Comparison of ENCODE assay signal across 1 cellular context in the genomic region with DNA sequence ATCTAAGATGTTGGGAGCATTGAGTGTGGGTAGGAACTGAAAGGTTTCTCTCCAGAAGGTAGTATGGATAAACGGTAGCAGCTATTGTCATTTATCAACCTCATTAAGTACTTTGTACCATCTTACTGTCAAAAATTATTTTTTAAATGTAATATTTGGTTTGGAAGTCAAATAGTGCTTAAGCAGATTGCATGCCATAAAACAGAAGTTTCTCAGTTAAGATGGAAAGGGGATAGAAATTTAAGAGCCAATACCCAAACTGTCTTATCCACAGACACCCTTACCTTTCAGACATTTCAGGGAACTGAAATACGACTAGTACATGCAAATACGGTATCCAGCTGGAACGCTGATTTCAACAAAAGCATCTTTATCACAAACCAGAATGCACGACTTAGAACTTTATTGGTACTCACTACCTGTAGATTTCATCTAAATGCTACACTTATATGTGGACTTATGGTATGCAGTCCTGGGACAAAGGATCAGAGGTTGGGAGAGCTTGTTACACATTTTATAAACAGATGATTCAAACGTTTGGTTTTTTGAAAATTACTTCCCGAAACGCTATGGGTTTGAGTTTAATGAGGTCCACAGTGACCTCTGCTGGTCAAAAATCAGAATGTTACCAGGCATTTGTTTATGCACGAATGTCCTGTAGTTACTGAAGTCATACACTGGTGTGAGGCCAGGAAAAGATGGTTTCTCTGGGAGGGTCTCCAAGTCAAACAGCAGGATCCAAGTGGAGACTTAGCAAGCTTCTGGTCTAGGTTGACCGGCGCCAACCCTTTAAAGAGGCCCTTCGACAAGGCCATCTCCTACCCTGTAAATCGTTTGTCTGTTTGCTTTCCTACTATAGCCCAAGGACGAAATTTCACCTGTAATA.
TF ChIP-seq lines count a peak whose summit lies in the region.

No MANE protein-coding gene starts in this region.

TF ChIP-seq in HEK293, 187 proteins besides CTCF, POLR2A, EP300 and RAD21 (continued from another document):
- TF ChIP-seq ZNF175 (tag by site-specific recombination; IDR thresholded peaks at IDR 0.05) (no peak), ZXDB (tag by site-specific recombination; IDR thresholded peaks at IDR 0.05) (no peak), ZNF214 (tag by site-specific recombination; IDR thresholded peaks at IDR 0.05; ENCODE audit: borderline replicate concordance) (no peak), ZNF391 (tag by site-specific recombination; IDR thresholded peaks at IDR 0.05; ENCODE audit: borderline replicate concordance, low read depth) (no peak), ZNF521 (tag by site-specific recombination; IDR thresholded peaks at IDR 0.05) (no peak), ZSCAN23 (tag by site-specific recombination; IDR thresholded peaks at IDR 0.05) (no peak), ZNF670 (tag by site-specific recombination; IDR thresholded peaks at IDR 0.05; ENCODE audit: low read depth) (no peak), ZNF266 (tag by site-specific recombination; IDR thresholded peaks at IDR 0.05; ENCODE audit: low read depth) (no peak), ZNF473 (tag by site-specific recombination; IDR thresholded peaks at IDR 0.05) (no peak), ZSCAN16 (tag by site-specific recombination; IDR thresholded peaks at IDR 0.05) (no peak), ZNF654 (tag by site-specific recombination; IDR thresholded peaks at IDR 0.05; ENCODE audit: low read depth) (peak; percentile 77), ZNF404 (tag by site-specific recombination; IDR thresholded peaks at IDR 0.05) (no peak), FEZF1 (tag by site-specific recombination; IDR thresholded peaks at IDR 0.05) (no peak), ZNF560 (tag by site-specific recombination; IDR thresholded peaks at IDR 0.05; ENCODE audit: borderline replicate concordance) (no peak)
- TF ChIP-seq, protein P1, sequence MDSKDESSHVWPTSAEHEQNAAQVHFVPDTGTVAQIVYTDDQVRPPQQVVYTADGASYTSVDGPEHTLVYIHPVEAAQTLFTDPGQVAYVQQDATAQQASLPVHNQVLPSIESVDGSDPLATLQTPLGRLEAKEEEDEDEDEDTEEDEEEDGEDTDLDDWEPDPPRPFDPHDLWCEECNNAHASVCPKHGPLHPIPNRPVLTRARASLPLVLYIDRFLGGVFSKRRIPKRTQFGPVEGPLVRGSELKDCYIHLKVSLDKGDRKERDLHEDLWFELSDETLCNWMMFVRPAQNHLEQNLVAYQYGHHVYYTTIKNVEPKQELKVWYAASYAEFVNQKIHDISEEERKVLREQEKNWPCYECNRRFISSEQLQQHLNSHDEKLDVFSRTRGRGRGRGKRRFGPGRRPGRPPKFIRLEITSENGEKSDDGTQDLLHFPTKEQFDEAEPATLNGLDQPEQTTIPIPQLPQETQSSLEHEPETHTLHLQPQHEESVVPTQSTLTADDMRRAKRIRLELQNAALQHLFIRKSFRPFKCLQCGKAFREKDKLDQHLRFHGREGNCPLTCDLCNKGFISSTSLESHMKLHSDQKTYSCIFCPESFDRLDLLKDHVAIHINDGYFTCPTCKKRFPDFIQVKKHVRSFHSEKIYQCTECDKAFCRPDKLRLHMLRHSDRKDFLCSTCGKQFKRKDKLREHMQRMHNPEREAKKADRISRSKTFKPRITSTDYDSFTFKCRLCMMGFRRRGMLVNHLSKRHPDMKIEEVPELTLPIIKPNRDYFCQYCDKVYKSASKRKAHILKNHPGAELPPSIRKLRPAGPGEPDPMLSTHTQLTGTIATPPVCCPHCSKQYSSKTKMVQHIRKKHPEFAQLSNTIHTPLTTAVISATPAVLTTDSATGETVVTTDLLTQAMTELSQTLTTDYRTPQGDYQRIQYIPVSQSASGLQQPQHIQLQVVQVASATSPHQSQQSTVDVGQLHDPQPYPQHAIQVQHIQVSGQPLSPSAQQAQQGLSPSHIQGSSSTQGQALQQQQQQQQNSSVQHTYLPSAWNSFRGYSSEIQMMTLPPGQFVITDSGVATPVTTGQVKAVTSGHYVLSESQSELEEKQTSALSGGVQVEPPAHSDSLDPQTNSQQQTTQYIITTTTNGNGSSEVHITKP (tag by site-specific recombination; IDR thresholded peaks at IDR 0.05), result no peak
- TF ChIP-seq, protein P2, sequence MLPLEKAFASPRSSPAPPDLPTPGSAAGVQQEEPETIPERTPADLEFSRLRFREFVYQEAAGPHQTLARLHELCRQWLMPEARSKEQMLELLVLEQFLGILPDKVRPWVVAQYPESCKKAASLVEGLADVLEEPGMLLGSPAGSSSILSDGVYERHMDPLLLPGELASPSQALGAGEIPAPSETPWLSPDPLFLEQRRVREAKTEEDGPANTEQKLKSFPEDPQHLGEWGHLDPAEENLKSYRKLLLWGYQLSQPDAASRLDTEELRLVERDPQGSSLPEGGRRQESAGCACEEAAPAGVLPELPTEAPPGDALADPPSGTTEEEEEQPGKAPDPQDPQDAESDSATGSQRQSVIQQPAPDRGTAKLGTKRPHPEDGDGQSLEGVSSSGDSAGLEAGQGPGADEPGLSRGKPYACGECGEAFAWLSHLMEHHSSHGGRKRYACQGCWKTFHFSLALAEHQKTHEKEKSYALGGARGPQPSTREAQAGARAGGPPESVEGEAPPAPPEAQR (tag by site-specific recombination; IDR thresholded peaks at IDR 0.05), result no peak
- TF ChIP-seq, protein P3, sequence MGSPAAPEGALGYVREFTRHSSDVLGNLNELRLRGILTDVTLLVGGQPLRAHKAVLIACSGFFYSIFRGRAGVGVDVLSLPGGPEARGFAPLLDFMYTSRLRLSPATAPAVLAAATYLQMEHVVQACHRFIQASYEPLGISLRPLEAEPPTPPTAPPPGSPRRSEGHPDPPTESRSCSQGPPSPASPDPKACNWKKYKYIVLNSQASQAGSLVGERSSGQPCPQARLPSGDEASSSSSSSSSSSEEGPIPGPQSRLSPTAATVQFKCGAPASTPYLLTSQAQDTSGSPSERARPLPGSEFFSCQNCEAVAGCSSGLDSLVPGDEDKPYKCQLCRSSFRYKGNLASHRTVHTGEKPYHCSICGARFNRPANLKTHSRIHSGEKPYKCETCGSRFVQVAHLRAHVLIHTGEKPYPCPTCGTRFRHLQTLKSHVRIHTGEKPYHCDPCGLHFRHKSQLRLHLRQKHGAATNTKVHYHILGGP (tag by site-specific recombination; IDR thresholded peaks at IDR 0.05), result no peak
